In the genomic region with DNA sequence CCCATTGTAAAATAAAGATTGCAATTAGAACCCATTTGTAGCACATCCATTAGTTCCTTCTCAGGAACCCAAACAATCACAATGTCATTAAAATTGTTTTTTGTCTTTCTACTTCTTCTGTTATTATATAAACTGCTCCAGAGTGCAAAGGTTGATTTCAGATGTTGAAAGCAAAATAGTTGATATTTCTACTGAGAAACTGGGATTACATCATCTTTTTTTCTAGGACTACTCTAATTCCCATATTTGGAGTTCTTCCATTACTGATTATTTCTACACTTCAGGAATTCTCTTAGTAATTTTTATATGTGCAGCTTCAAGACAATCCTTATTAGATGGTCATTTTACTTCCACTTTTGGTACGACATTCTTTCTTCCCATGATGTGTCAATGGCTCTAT, we compare ENCODE assay signal across 6 cellular contexts. TPM values are rescaled to one million over a fixed set of nuclear protein-coding genes. Genes with fewer than 3 reads are reported as not detected.
"Had no signal": no experiment of that assay in that cellular context is flagged by ENCODE, and none has a peak within 500 bp of the region (broad histone marks: within the 10 kb centered on the region; RNA-seq: fewer than 3 reads in every experiment).

No MANE protein-coding gene starts in this region.

RNA-seq across cellular contexts. Expression of a gene that starts 5.3 kb away (rescaled TPM):
- total RNA-seq: H1, H4, H7, H9, HFFc6 had no signal

RNA-seq across cellular contexts. Expression of a gene that starts 37.7 kb away (rescaled TPM):
- total RNA-seq: HFFc6 had no signal

RNA-seq across cellular contexts. Expression of a gene that starts 48.4 kb away (rescaled TPM):
- total RNA-seq: GM23248, H1, H7, HFFc6 had no signal
- polyA plus RNA-seq: GM23248, H1 had no signal

RNA-seq across cellular contexts. Expression of a gene that starts 52.9 kb away (rescaled TPM):
- total RNA-seq: GM23248, H4, HFFc6 had no signal
